Comparison of ENCODE assay signal across 1 cellular context in genomic region chrX:15674899-15675489, GRCh38.
TF ChIP-seq lines count a peak whose summit lies in the region.

No MANE protein-coding gene starts in this region.

TF ChIP-seq in HEK293, 187 proteins besides CTCF, POLR2A, EP300 and RAD21 (continued from another document and continues in another):
- TF ChIP-seq ZNF561 (tag by site-specific recombination; IDR thresholded peaks at IDR 0.05; ENCODE audit: borderline replicate concordance), result no peak
- TF ChIP-seq ZNF248 (tag by site-specific recombination; IDR thresholded peaks at IDR 0.05), result no peak
- TF ChIP-seq ZNF514 (tag by site-specific recombination; IDR thresholded peaks at IDR 0.05), result no peak
- peak; percentile 45; the same call in 1 of the 2 replicates for TF ChIP-seq ZBTB11 (tag by site-specific recombination; conservative IDR thresholded peaks at IDR 0.05; ENCODE audit: low read depth)
- no peak for TF ChIP-seq ZNF549 (tag by site-specific recombination; IDR thresholded peaks at IDR 0.05)
- TF ChIP-seq BCL6B (tag by site-specific recombination; IDR thresholded peaks at IDR 0.05), result no peak
- 0 out of 2 replicates have a peak, but pooled peaks have one; percentile 45 for TF ChIP-seq PRDM1 (tag by site-specific recombination; IDR thresholded peaks at IDR 0.05)
- TF ChIP-seq ZNF600 (tag by site-specific recombination; IDR thresholded peaks at IDR 0.05), result no peak; the same call in 1 of the 2 replicates
- TF ChIP-seq HOXC10 (CRISPR knock-in tag; IDR thresholded peaks at IDR 0.05), result no peak
- no peak; the same call in 1 of the 2 replicates for TF ChIP-seq ZNF394 (tag by site-specific recombination; IDR thresholded peaks at IDR 0.05; ENCODE audit: borderline replicate concordance)
- no peak for TF ChIP-seq FEZF1 (tag by site-specific recombination; IDR thresholded peaks at IDR 0.05)
- TF ChIP-seq PBX3 (CRISPR knock-in tag; IDR thresholded peaks at IDR 0.05), result no peak
- TF ChIP-seq ZNF280C (tag by site-specific recombination; IDR thresholded peaks at IDR 0.05), result no peak
- TF ChIP-seq ZNF391 (tag by site-specific recombination; IDR thresholded peaks at IDR 0.05; ENCODE audit: borderline replicate concordance, low read depth), result 0 out of 2 replicates have a peak, but pooled peaks have one; percentile 60
- TF ChIP-seq ZNF202 (tag by site-specific recombination; IDR thresholded peaks at IDR 0.05; ENCODE audit: borderline replicate concordance), result no peak
- no peak for TF ChIP-seq ZNF423 (tag by site-specific recombination; IDR thresholded peaks at IDR 0.05)
- TF ChIP-seq ZNF132 (tag by site-specific recombination; IDR thresholded peaks at IDR 0.05; ENCODE audit: borderline replicate concordance), result no peak
- no peak for TF ChIP-seq WT1 (tag by site-specific recombination; IDR thresholded peaks at IDR 0.05)
- TF ChIP-seq ZNF677 (tag by site-specific recombination; IDR thresholded peaks at IDR 0.05), result no peak
- peak; percentile 100 for TF ChIP-seq ZNF629 (tag by site-specific recombination; IDR thresholded peaks at IDR 0.05)
- no peak for TF ChIP-seq ZNF266 (tag by site-specific recombination; IDR thresholded peaks at IDR 0.05; ENCODE audit: low read depth)
- peak; percentile 97 for TF ChIP-seq ZNF362 (tag by site-specific recombination; IDR thresholded peaks at IDR 0.05)
- no peak for TF ChIP-seq ZNF311 (tag by site-specific recombination; IDR thresholded peaks at IDR 0.05; ENCODE audit: borderline replicate concordance)
- 0 out of 2 replicates have a peak, but pooled peaks have one; percentile 23 for TF ChIP-seq ZNF639 (tag by site-specific recombination; IDR thresholded peaks at IDR 0.05)
- no peak for TF ChIP-seq SETDB1 (IDR thresholded peaks at IDR 0.05; ENCODE audit: insufficient read length, low read length)
- TF ChIP-seq EGR2 (tag by site-specific recombination; IDR thresholded peaks at IDR 0.05; ENCODE audit: low read depth), result peak; percentile 90; the same call in 1 of the 2 replicates
- TF ChIP-seq TSHZ1 (tag by site-specific recombination; IDR thresholded peaks at IDR 0.05; ENCODE audit: borderline replicate concordance), result no peak
- TF ChIP-seq ZNF23 (tag by site-specific recombination; IDR thresholded peaks at IDR 0.05; ENCODE audit: borderline replicate concordance), result no peak
- TF ChIP-seq ZNF558 (tag by site-specific recombination; IDR thresholded peaks at IDR 0.05), result no peak
- TF ChIP-seq ZNF148 (tag by site-specific recombination; IDR thresholded peaks at IDR 0.05; ENCODE audit: borderline replicate concordance), result no peak
- no peak for TF ChIP-seq TCF7L2 (IDR thresholded peaks at IDR 0.05; ENCODE audit: borderline replicate concordance, low read depth, low read length)
- no peak for TF ChIP-seq ZNF624 (tag by site-specific recombination; IDR thresholded peaks at IDR 0.05)
- peak; percentile 80 for TF ChIP-seq PATZ1 (tag by site-specific recombination; IDR thresholded peaks at IDR 0.05)
- TF ChIP-seq SCRT1 (tag by site-specific recombination; IDR thresholded peaks at IDR 0.05; ENCODE audit: borderline replicate concordance), result peak; percentile 72; the same call in 1 of the 2 replicates
- no peak for TF ChIP-seq ZNF223 (tag by site-specific recombination; IDR thresholded peaks at IDR 0.05)
- TF ChIP-seq ZNF433 (tag by site-specific recombination; IDR thresholded peaks at IDR 0.05; ENCODE audit: low read depth), result no peak
- no peak for TF ChIP-seq MZF1 (tag by site-specific recombination; IDR thresholded peaks at IDR 0.05; ENCODE audit: borderline replicate concordance)
- TF ChIP-seq ZBTB48 (tag by site-specific recombination; IDR thresholded peaks at IDR 0.05), result peak; percentile 95
- TF ChIP-seq GLI2 (tag by site-specific recombination; IDR thresholded peaks at IDR 0.05; ENCODE audit: borderline replicate concordance, low read depth), result no peak
- peak; percentile 84 for TF ChIP-seq KLF17 (tag by site-specific recombination; IDR thresholded peaks at IDR 0.05)
